In the genomic region with DNA sequence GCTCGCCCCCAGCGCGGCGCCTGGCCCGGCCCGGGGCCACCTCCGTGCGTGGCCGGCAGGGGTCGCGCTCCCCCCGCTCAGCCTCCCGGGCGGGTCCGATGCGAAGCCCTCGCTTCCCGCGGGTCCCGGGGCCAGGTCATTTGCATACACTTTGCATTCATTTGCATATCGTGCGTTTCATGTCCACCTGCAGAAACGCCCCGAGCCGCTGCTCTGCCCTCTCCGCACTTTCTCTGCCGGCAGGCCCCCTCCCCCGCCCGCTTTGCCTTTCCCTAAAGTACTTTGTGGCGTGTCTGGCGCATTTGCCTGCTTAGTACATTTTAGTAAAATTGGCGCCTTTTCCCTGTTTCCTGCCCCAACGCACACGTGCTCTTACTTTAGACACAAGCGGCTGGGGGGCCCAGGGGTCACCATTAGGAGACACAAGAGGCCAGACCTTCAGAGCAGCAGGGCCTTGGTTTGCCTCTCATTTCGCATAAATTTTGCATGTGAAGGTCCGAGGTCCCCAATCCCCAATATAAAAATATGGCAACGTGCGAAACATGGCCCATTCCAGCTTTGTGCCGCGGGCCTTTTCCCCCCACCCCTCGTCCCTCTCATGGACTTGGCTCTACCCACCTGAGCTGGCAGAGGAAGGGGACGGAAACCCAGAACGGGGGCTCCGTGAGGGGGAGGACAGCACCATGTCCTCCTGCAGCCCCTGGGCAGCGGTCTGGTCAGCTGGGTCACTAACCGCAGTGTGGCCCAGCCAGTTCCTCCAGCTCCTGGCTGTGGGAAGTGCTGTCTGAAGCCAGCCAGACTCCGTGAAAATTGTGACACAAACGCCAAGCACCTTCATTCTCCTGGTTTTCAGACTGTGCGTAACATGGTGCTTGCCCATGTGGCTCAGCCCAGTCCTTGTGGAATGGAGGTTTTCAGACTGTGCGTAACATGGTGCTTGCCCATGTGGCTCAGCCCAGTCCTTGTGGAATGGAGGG, we compare ENCODE assay signal across 8 cellular contexts. TPM values are rescaled to one million over a fixed set of nuclear protein-coding genes. Genes with fewer than 3 reads are reported as not detected.
A peak's percentile ranks its signal among the peaks of the same experiment; 100 is the strongest.
DNase-seq lines count a peak whose midpoint lies in the region; ATAC-seq, FAIRE-seq and TF ChIP-seq lines count a peak whose summit lies in the region.

No MANE protein-coding gene starts in this region.

- intact Hi-C loops in esophagus squamous epithelium (cut with DNase I) (loop anchor here (5.0 kb wide), 1 partner anchor 225 kb away; no protein-coding TSS in a partner anchor), pancreas (cut with DNase I) (loop anchor here in 1 of 3 donors (10.0 kb wide), 1 partner anchor 273 kb away; a partner anchor contains a TSS)

- DNase-seq in AG20443 (ENCODE audit: low spot score) (peak; percentile 88), MV-4-11 (lab: John Stamatoyannopoulos, UW) (peak; percentile 70), esophagus squamous epithelium (lab: John Stamatoyannopoulos, UW) (no peak), pancreas (peak in 5 of 6 donors; percentile 35 to 86 (median 70)), middle frontal gyrus (ENCODE audit: extremely low spot score, low spot score) (no peak), MG63 (no peak)
- DNase-seq in activated CD8-positive, alpha-beta memory T cell treated with anti-CD3 and anti-CD28 coated beads, Interleukin-2, amount 50 U/mL, for 48 hours, result peak; percentile 89

- ATAC-seq in GM19023 (IDR thresholded peaks at IDR 0.05; ENCODE audit: unreplicated experiment) (peak; percentile 48), pancreas (peak; percentile 39 to 57 (median 52))

- H3K9me3 ChIP-seq in esophagus squamous epithelium (no peaks in the 10 kb centered on the region), pancreas (no peaks in the 10 kb centered on the region), MG63 (no peaks in the 10 kb centered on the region)

- H3K4me3 ChIP-seq in esophagus squamous epithelium (peak overlapping the region in 3 of 4 donors; percentile 33 to 64 (median 57)), pancreas (peak overlapping the region in 3 of 4 donors; percentile 31 to 66 (median 65)), MG63 (no peak overlapping the region)

- H3K4me1 ChIP-seq in esophagus squamous epithelium (peaks cover 36 to 53% (median 42%) of the 10 kb centered on the region in 3 donors), pancreas (peaks cover 0 to 10% (median 0%) of the 10 kb centered on the region in 3 donors)

- 24 to 52% methylated on average over 20 to 29 of the region's 51 CpGs for WGBS in esophagus squamous epithelium, 2 donors
- WGBS in pancreas, 2 donors, result 27 to 36% methylated on average over 42 to 51 of the region's 51 CpGs

- H3K27ac ChIP-seq in esophagus squamous epithelium (no peak overlapping the region), pancreas (no peak overlapping the region)

- no peak for TF ChIP-seq POLR2A in esophagus squamous epithelium (IDR thresholded peaks at IDR 0.05)

- FAIRE-seq in pancreas (lab: Jason Lieb, UNC), result no peak

- TF ChIP-seq CTCF in esophagus squamous epithelium (IDR thresholded peaks at IDR 0.05) (peak; percentile 30 to 63 (median 52)), pancreas (IDR thresholded peaks at IDR 0.05) (peak; percentile 42 to 75 (median 50))

- H3K27me3 ChIP-seq in esophagus squamous epithelium, result peaks cover 14 to 93% (median 17%) of the 10 kb centered on the region in 4 donors
- H3K27me3 ChIP-seq in pancreas, result no peaks in the 10 kb centered on the region
- H3K27me3 ChIP-seq in MG63, result peaks cover 12% of the 10 kb centered on the region

- H3K36me3 ChIP-seq in esophagus squamous epithelium (no peaks in the 10 kb centered on the region), pancreas (no peaks in the 10 kb centered on the region), MG63 (no peaks in the 10 kb centered on the region)

RNA-seq across cellular contexts. Expression of a gene that starts 34.8 kb away (rescaled TPM):
- 1 to 10 TPM in 2 of 4 donors, under 1 TPM in 2; 0.18 to 2.7 (median 1.4) TPM for total RNA-seq in esophagus squamous epithelium
- total RNA-seq in pancreas, result 10 to 100 TPM; 16.7 to 27.0 (median 21.9) TPM
- polyA plus RNA-seq in pancreas, result 10 to 100 TPM in 1 of 2 donors, 1 to 10 TPM in 1; 8.7 to 24.6 TPM
- not detected in 2 replicates for total RNA-seq in MG63 (2014; rRNA removed; shearing (Covaris generic); ENCODE audit: low replicate concordance)

Comparison
In these comparisons a context has a peak if more than half of its experiments do, and no peak if none do; other contexts are left out.
1. DNase-seq: peak in AG20443 (single experiment), MV-4-11 (single experiment), activated CD8-positive, alpha-beta memory T cell treated with anti-CD3 and anti-CD28 coated beads, Interleukin-2, amount 50 U/mL, for 48 hours (single experiment) and pancreas (5 of 6); none in esophagus squamous epithelium (single experiment), middle frontal gyrus (single experiment) and MG63 (single experiment).
2. RNA of a gene that starts 34.8 kb away (total RNA-seq): 16.7 to 27.0 TPM in pancreas; 0.18 to 2.7 TPM in esophagus squamous epithelium and not detected in MG63; every median in the first group is over 4 times any median in the second.